In genomic region chr2:210617732-210618330, GRCh38 we compare ENCODE assay signal across 8 cellular contexts.
DNase-seq lines count a peak whose midpoint lies in the region; ATAC-seq and TF ChIP-seq lines count a peak whose summit lies in the region.

No MANE protein-coding gene starts in this region.

- no peak overlapping the region for H3K27ac Mint-ChIP-seq in activated naive CD8-positive, alpha-beta T cell treated with anti-CD3 and anti-CD28 coated beads, Interleukin-2, amount 50 U/mL, for 24 hours
- no peak overlapping the region for H3K27ac Mint-ChIP-seq in activated T-helper 1 cell treated with anti-CD3 and anti-CD28 coated beads, Interleukin-12 subunit alpha, Interleukin-12 subunit beta, Interleukin-2, Interleukin-4 antibody, amounts not matched to agents 30 ng/mL and 10 ng/mL and 1 ng/mL, durations not matched to agents 14 hours and 24 hours and 36 hours

- H3K4me3 ChIP-seq in DND-41 (ENCODE audit: low read depth in 1 of 2, low read length in 2 of 2): no peak overlapping the region
- no peak overlapping the region for H3K4me3 ChIP-seq in NT2/D1 (ENCODE audit: insufficient read length, low read depth)

- DNase-seq in DND-41 (peak; percentile 5), HuH-7 (ENCODE audit: low spot score) (peak; percentile 60), NT2/D1 (ENCODE audit: low read depth, low spot score) (peak; percentile 23), epidermal melanocyte (ENCODE audit: insufficient read length, low spot score) (peak; percentile 49), pulmonary artery endothelial cell (ENCODE audit: low read depth, low spot score) (peak; percentile 0)
- no peak for DNase-seq in activated naive CD8-positive, alpha-beta T cell treated with anti-CD3 and anti-CD28 coated beads, Interleukin-2, amount 50 U/mL, for 24 hours
- no peak for DNase-seq in activated T-helper 1 cell treated with anti-CD3 and anti-CD28 coated beads, Interleukin-12 subunit alpha, Interleukin-12 subunit beta, Interleukin-2, Interleukin-4 antibody, amounts not matched to agents 30 ng/mL and 10 ng/mL and 1 ng/mL, durations not matched to agents 14 hours and 24 hours and 36 hours (ENCODE audit: low spot score)

- H3K27ac ChIP-seq in DND-41 (ENCODE audit: low read length): no peak overlapping the region

- no peaks in the 10 kb centered on the region for H3K27me3 ChIP-seq in DND-41 (ENCODE audit: insufficient read depth, low read length, poor library complexity)
- H3K27me3 ChIP-seq in NT2/D1 (ENCODE audit: insufficient read depth, insufficient read length): no peaks in the 10 kb centered on the region

- H3K27me3 Mint-ChIP-seq in activated naive CD8-positive, alpha-beta T cell treated with anti-CD3 and anti-CD28 coated beads, Interleukin-2, amount 50 U/mL, for 24 hours: no peaks in the 10 kb centered on the region
- no peaks in the 10 kb centered on the region for H3K27me3 Mint-ChIP-seq in activated T-helper 1 cell treated with anti-CD3 and anti-CD28 coated beads, Interleukin-12 subunit alpha, Interleukin-12 subunit beta, Interleukin-2, Interleukin-4 antibody, amounts not matched to agents 30 ng/mL and 10 ng/mL and 1 ng/mL, durations not matched to agents 14 hours and 24 hours and 36 hours (ENCODE audit: insufficient read depth)

- no peak overlapping the region for H3K4me2 ChIP-seq in DND-41 (ENCODE audit: insufficient read depth, low read length)

- H3K9ac ChIP-seq in DND-41 (ENCODE audit: low read depth, low read length) (no peak overlapping the region), NT2/D1 (ENCODE audit: insufficient read length, low read depth) (no peak overlapping the region)

- H3K36me3 ChIP-seq in DND-41 (ENCODE audit: insufficient read depth, low read length) (no peaks in the 10 kb centered on the region), NT2/D1 (ENCODE audit: insufficient read depth, insufficient read length, low read length) (no peaks in the 10 kb centered on the region)

- no peaks in the 10 kb centered on the region for H4K20me1 ChIP-seq in DND-41 (ENCODE audit: insufficient read depth, low read length)

- no peaks in the 10 kb centered on the region for H3K79me2 ChIP-seq in DND-41 (ENCODE audit: insufficient read depth, low read length)

- H3K9me3 ChIP-seq in DND-41 (ENCODE audit: insufficient read depth, low read length, severe bottlenecking) (no peaks in the 10 kb centered on the region), NT2/D1 (ENCODE audit: insufficient read depth, low read length) (peaks cover 10% of the 10 kb centered on the region; the same call in 1 of the 2 replicates)

- H3K4me1 Mint-ChIP-seq in activated naive CD8-positive, alpha-beta T cell treated with anti-CD3 and anti-CD28 coated beads, Interleukin-2, amount 50 U/mL, for 24 hours: no peaks in the 10 kb centered on the region
- H3K4me1 Mint-ChIP-seq in activated T-helper 1 cell treated with anti-CD3 and anti-CD28 coated beads, Interleukin-12 subunit alpha, Interleukin-12 subunit beta, Interleukin-2, Interleukin-4 antibody, amounts not matched to agents 30 ng/mL and 10 ng/mL and 1 ng/mL, durations not matched to agents 14 hours and 24 hours and 36 hours (ENCODE audit: low read depth): no peaks in the 10 kb centered on the region

- intact Hi-C loops in activated T-helper 1 cell treated with anti-CD3 and anti-CD28 coated beads, Interleukin-12 subunit alpha, Interleukin-12 subunit beta, Interleukin-2, Interleukin-4 antibody, amounts not matched to agents 30 ng/mL and 10 ng/mL and 1 ng/mL, durations not matched to agents 14 hours and 24 hours and 36 hours (cut with micrococcal nuclease): loop anchor here (1.0 kb wide), 2 partner anchors 417 to 540 kb away; no protein-coding TSS in a partner anchor

- no peak overlapping the region for H3K4me3 Mint-ChIP-seq in activated naive CD8-positive, alpha-beta T cell treated with anti-CD3 and anti-CD28 coated beads, Interleukin-2, amount 50 U/mL, for 24 hours
- H3K4me3 Mint-ChIP-seq in activated T-helper 1 cell treated with anti-CD3 and anti-CD28 coated beads, Interleukin-12 subunit alpha, Interleukin-12 subunit beta, Interleukin-2, Interleukin-4 antibody, amounts not matched to agents 30 ng/mL and 10 ng/mL and 1 ng/mL, durations not matched to agents 14 hours and 24 hours and 36 hours: no peak overlapping the region

- ATAC-seq in DND-41 (ENCODE audit: insufficient read depth, low read depth): peak; percentile 72; the same call in 2 of the 3 replicates
- ATAC-seq in GM21526 (IDR thresholded peaks at IDR 0.05; ENCODE audit: low FRiP score, unreplicated experiment): peak; percentile 93
- ATAC-seq in activated naive CD8-positive, alpha-beta T cell treated with anti-CD3 and anti-CD28 coated beads, Interleukin-2, amount 50 U/mL, for 24 hours: no peak

- no peak overlapping the region for H2AFZ ChIP-seq in DND-41 (ENCODE audit: low read depth, low read length)

- H3K4me1 ChIP-seq in DND-41 (ENCODE audit: insufficient read depth, low read length) (no peaks in the 10 kb centered on the region), NT2/D1 (ENCODE audit: insufficient read depth, insufficient read length) (no peaks in the 10 kb centered on the region)

- no peaks in the 10 kb centered on the region for H3K9me3 Mint-ChIP-seq in activated naive CD8-positive, alpha-beta T cell treated with anti-CD3 and anti-CD28 coated beads, Interleukin-2, amount 50 U/mL, for 24 hours
- no peaks in the 10 kb centered on the region for H3K9me3 Mint-ChIP-seq in activated T-helper 1 cell treated with anti-CD3 and anti-CD28 coated beads, Interleukin-12 subunit alpha, Interleukin-12 subunit beta, Interleukin-2, Interleukin-4 antibody, amounts not matched to agents 30 ng/mL and 10 ng/mL and 1 ng/mL, durations not matched to agents 14 hours and 24 hours and 36 hours

- H3K36me3 Mint-ChIP-seq in activated naive CD8-positive, alpha-beta T cell treated with anti-CD3 and anti-CD28 coated beads, Interleukin-2, amount 50 U/mL, for 24 hours (ENCODE audit: low read depth): no peaks in the 10 kb centered on the region
- no peaks in the 10 kb centered on the region for H3K36me3 Mint-ChIP-seq in activated T-helper 1 cell treated with anti-CD3 and anti-CD28 coated beads, Interleukin-12 subunit alpha, Interleukin-12 subunit beta, Interleukin-2, Interleukin-4 antibody, amounts not matched to agents 30 ng/mL and 10 ng/mL and 1 ng/mL, durations not matched to agents 14 hours and 24 hours and 36 hours (ENCODE audit: low read depth)

- peak; percentile 65 for TF ChIP-seq CTCF in DND-41 (IDR thresholded peaks at IDR 0.05; ENCODE audit: borderline replicate concordance, extremely low read depth, low read length, poor library complexity, severe bottlenecking)

Comparison
In these comparisons a context has a peak if more than half of its experiments do, and no peak if none do; other contexts are left out.
1. DNase-seq: peak in DND-41 (single experiment), HuH-7 (single experiment), NT2/D1 (single experiment), epidermal melanocyte (single experiment) and pulmonary artery endothelial cell (single experiment); none in activated naive CD8-positive, alpha-beta T cell treated with anti-CD3 and anti-CD28 coated beads, Interleukin-2, amount 50 U/mL, for 24 hours (single experiment) and activated T-helper 1 cell treated with anti-CD3 and anti-CD28 coated beads, Interleukin-12 subunit alpha, Interleukin-12 subunit beta, Interleukin-2, Interleukin-4 antibody, amounts not matched to agents 30 ng/mL and 10 ng/mL and 1 ng/mL, durations not matched to agents 14 hours and 24 hours and 36 hours (single experiment).